ENCODE assay signal across 7 cellular contexts in genomic region chr22:21896951-21897513, GRCh38.
"Had no signal": no experiment of that assay in that cellular context is flagged by ENCODE, and none has a peak within 500 bp of the region (broad histone marks: within the 10 kb centered on the region; RNA-seq: fewer than 3 reads in every experiment).

No MANE protein-coding gene starts in this region.

- H2AFZ ChIP-seq: GM23248 had no signal

- H3K9ac ChIP-seq: GM23248 had no signal

- DNase-seq: GM23248, GOT3, H7, IMR-90, KBM-7 had no signal

- H3K4me3 ChIP-seq: GM23248, HAP-1 had no signal

- H3K4me1 ChIP-seq: HAP-1 had no signal

- H3K27ac ChIP-seq: GM23248 had no signal

- H3K9me3 ChIP-seq: HAP-1 had no signal

- ATAC-seq: HCT116 had no signal

- H3K36me3 ChIP-seq: HAP-1 had no signal
